In the genomic region with DNA sequence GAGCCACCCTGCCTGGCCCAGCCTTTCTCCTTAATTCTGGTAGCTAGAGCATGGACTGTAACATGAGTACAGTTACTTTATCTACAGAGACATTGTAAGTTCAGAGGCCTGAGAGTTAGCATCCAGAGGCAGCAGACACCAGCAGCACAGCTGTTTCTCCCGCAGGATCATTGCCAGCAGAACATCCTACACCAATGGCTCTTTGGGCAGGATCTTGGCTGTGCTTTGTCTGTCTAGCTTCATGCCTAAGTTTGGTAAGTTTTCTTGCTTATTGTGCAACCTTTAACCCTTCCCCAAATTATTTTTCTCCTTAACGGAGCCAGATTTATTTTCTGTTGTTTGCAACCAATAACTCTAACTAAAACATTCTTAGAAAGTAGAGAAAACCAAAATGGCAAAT, we compare ENCODE assay signal across 25 cellular contexts. TPM values are rescaled to one million over a fixed set of nuclear protein-coding genes. Genes with fewer than 3 reads are reported as not detected.
"Had no signal": no experiment of that assay in that cellular context is flagged by ENCODE, and none has a peak within 500 bp of the region (broad histone marks: within the 10 kb centered on the region; RNA-seq: fewer than 3 reads in every experiment).

No MANE protein-coding gene starts in this region.

- H3K36me3 ChIP-seq: brain microvascular endothelial cell had no signal

- ATAC-seq: activated T-cell treated with anti-CD3 and anti-CD28 coated beads, Interleukin-2, amount 50 U/mL, for 72 hours; K562; T-helper 17 cell had no signal

- DNase-seq: activated CD4-positive, alpha-beta memory T cell treated with anti-CD3 and anti-CD28 coated beads, Interleukin-2, amount 10 ng/mL, durations not matched to agents 7 days and 5 days; activated CD4-positive, alpha-beta T cell treated with anti-CD3 and anti-CD28 coated beads, Interleukin-2, amount 50 U/mL, for 1 hour; activated CD4-positive, CD25-positive, alpha-beta regulatory T cell; activated gamma-delta T cell treated with Interleukin-2 at 50 U/mL for 16 hours; activated naive CD4-positive, alpha-beta T cell treated with anti-CD3 and anti-CD28 coated beads, Interleukin-2, amount 10 ng/mL, durations not matched to agents 7 days and 5 days; activated naive CD8-positive, alpha-beta T cell treated with anti-CD3 and anti-CD28 coated beads for 36 hours; activated T-cell treated with anti-CD3 and anti-CD28 coated beads, Interleukin-2, amount 50 U/mL, for 72 hours; brain microvascular endothelial cell; Karpas-422; NCI-H1105 treated with DMSO at 0.1 percent for 48 hours; NCI-H1436 treated with DMSO at 0.1 percent for 48 hours; NCI-H187; NCI-H2081; NCI-H510A treated with DMSO at 0.1 percent for 48 hours; NCI-H69; NK-92 treated with Interleukin-12 subunit alpha and Interleukin-12 subunit beta, amount 100 ng/mL, for 24 hours; SHP77; T-helper 17 cell; T-helper 9 cell had no signal

- H3K27ac ChIP-seq: brain microvascular endothelial cell had no signal

- H3K27me3 ChIP-seq: brain microvascular endothelial cell had no signal

- H3K4me3 ChIP-seq: K562 had no signal

RNA-seq across cellular contexts. Expression of a gene that starts 21.6 kb away (rescaled TPM):
- total RNA-seq: activated CD4-positive, alpha-beta memory T cell treated with anti-CD3 and anti-CD28 coated beads, Interleukin-2, amount 10 ng/mL, durations not matched to agents 7 days and 5 days; activated CD8-positive, alpha-beta memory T cell treated with anti-CD3 and anti-CD28 coated beads for 36 hours; activated naive CD8-positive, alpha-beta T cell treated with anti-CD3 and anti-CD28 coated beads for 36 hours; activated T-cell treated with anti-CD3 and anti-CD28 coated beads, Interleukin-2, amount 50 U/mL, for 72 hours; activated T-helper 2 cell treated with anti-CD3 and anti-CD28 coated beads, Interferon-gamma antibody, Interleukin-2, Interleukin-4, amounts not matched to agents 10 μg/mL and 5 μg/mL and 100 μg/mL, durations not matched to agents 14 hours and 24 hours and 36 hours; cardiac septum; K562; SK-MEL-5; T-helper 17 cell had no signal
- polyA plus RNA-seq: adipose tissue, K562 had no signal
